Comparison of ENCODE assay signal across 1 cellular context in the genomic region with DNA sequence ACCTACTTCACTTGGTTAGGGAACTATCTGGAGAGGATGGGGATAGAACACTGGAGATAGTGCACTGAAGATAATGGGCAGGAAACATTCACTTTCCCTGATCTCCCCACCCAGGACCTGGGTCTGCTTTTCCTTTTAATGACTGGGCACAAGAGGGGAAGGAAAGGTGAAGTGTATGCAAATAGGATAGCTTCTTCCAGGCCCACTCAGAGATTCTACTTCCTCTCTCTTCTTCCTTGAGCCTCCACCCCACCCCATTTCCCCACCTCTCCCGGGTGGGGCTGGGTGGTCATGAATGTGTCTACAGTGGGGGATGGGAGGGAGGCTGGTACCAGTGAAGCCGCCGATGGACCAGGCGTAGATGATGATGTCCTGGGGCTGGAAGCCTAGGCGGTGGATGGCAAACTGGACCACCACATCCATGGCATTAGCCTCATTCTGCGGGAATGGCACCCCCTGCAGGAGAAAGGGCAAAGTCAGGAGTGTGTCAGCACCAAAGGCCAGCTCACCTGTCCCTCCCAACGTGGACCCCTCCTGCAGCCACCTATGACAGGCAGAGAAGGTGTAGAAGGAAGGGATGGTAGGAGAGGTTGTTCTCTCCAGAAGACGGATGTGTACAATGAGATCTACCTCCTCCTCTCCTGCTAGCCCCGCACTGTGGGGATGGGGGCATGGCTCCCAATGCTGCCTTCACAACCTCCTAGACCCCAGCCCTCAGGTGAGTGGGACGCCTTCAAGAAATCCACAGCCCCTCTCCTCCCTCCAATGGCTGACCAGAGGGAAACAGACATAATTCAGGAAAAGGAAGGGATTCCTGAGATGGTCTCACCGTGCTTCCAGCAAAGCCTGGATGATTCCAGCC.
TF ChIP-seq lines count a peak whose summit lies in the region.

No MANE protein-coding gene starts in this region.

TF ChIP-seq in K562, 482 proteins besides CTCF, POLR2A, EP300 and RAD21 (continued from another document and continues in another):
- TF ChIP-seq ZNF318 (IDR thresholded peaks at IDR 0.05; ENCODE audit: borderline replicate concordance in 1 of 2, low read depth in 1 of 2) (no peak), ZNF76 (CRISPR knock-in tag; IDR thresholded peaks at IDR 0.05; ENCODE audit: borderline replicate concordance) (no peak), FOXM1 (IDR thresholded peaks at IDR 0.05; ENCODE audit: low read depth) (no peak), FOXM1 (CRISPR knock-in tag; IDR thresholded peaks at IDR 0.05; ENCODE audit: low read depth) (no peak), EZH2 (IDR thresholded peaks at IDR 0.05; ENCODE audit: borderline replicate concordance, low read depth, low read length) (no peak), SRSF7 (optimal IDR thresholded peaks at IDR 0.05; ENCODE audit: low read depth, low read length) (no peak), MAFK (IDR thresholded peaks at IDR 0.05; ENCODE audit: low read length) (0 out of 2 replicates have a peak, but pooled peaks have one; percentile 19), FOXA1 (IDR thresholded peaks at IDR 0.05; ENCODE audit: borderline replicate concordance) (no peak), E2F3 (CRISPR knock-in tag; IDR thresholded peaks at IDR 0.05) (no peak), YBX1 (IDR thresholded peaks at IDR 0.05) (no peak), ELF1 (tag; IDR thresholded peaks at IDR 0.05) (no peak), ZNF764 (CRISPR knock-in tag; IDR thresholded peaks at IDR 0.05; ENCODE audit: low read depth) (no peak), MEF2A (IDR thresholded peaks at IDR 0.05; ENCODE audit: control insufficient read depth, low read depth, low read length) (no peak), CBX2 (IDR thresholded peaks at IDR 0.05; ENCODE audit: insufficient read depth, low read length, poor library complexity, severe bottlenecking) (no peak), ARNT (IDR thresholded peaks at IDR 0.05) (no peak), HMGN3 (IDR thresholded peaks at IDR 0.05; ENCODE audit: borderline replicate concordance, extremely low read depth, insufficient read length, low read depth, low read length) (no peak), ASH1L (IDR thresholded peaks at IDR 0.05; ENCODE audit: borderline replicate concordance, low read depth, partially characterized antibody) (no peak), HNRNPH1 (optimal IDR thresholded peaks at IDR 0.05; ENCODE audit: low read depth, low read length) (no peak), ZNF184 (CRISPR knock-in tag; IDR thresholded peaks at IDR 0.05) (no peak), ADNP (tag; IDR thresholded peaks at IDR 0.05) (no peak), PCBP1 (IDR thresholded peaks at IDR 0.05; ENCODE audit: low read depth, low read length, poor library complexity, severe bottlenecking) (no peak), MCM5 (IDR thresholded peaks at IDR 0.05; ENCODE audit: low read depth) (no peak), SLC30A9 (CRISPR knock-in tag; IDR thresholded peaks at IDR 0.05) (no peak), ZBTB1 (CRISPR knock-in tag; IDR thresholded peaks at IDR 0.05; ENCODE audit: borderline replicate concordance, low read depth) (no peak), ZEB2 (IDR thresholded peaks at IDR 0.05) (no peak; the same call in 1 of the 2 replicates), EGR1 (conservative IDR thresholded peaks at IDR 0.05) (no peak), TOE1 (IDR thresholded peaks at IDR 0.05; ENCODE audit: borderline replicate concordance) (no peak), TOE1 (CRISPR knock-in tag; IDR thresholded peaks at IDR 0.05; ENCODE audit: borderline replicate concordance, low read depth) (no peak), ZNF57 (CRISPR knock-in tag; IDR thresholded peaks at IDR 0.05) (no peak), ZNF224 (CRISPR knock-in tag; IDR thresholded peaks at IDR 0.05) (no peak), CHD4 (IDR thresholded peaks at IDR 0.05; ENCODE audit: insufficient read depth, insufficient replicate concordance, low read depth, low read length, poor library complexity, severe bottlenecking) (no peak), GABPB2 (CRISPR knock-in tag; conservative IDR thresholded peaks at IDR 0.05) (no peak), CCNT2 (IDR thresholded peaks at IDR 0.05; ENCODE audit: borderline replicate concordance, extremely low read depth, insufficient read length, low read depth, low read length) (no peak), POU5F1 (IDR thresholded peaks at IDR 0.05; ENCODE audit: borderline replicate concordance, low read depth, low read length, partially characterized antibody) (no peak), HDAC1 (IDR thresholded peaks at IDR 0.05) (peak in 1 of 2 experiments; percentile 13; a peak in 1 of 4 replicates), FIP1L1 (IDR thresholded peaks at IDR 0.05; ENCODE audit: low read depth, low read length, poor library complexity, severe bottlenecking) (no peak), KAT8 (IDR thresholded peaks at IDR 0.05; ENCODE audit: low read depth) (0 out of 2 replicates have a peak, but pooled peaks have one; percentile 2), ZNF140 (CRISPR knock-in tag; IDR thresholded peaks at IDR 0.05) (no peak), ZNF740 (CRISPR knock-in tag; IDR thresholded peaks at IDR 0.05) (0 out of 2 replicates have a peak, but pooled peaks have one; percentile 12), ZNF740 (tag; IDR thresholded peaks at IDR 0.05) (no peak), BMI1 (IDR thresholded peaks at IDR 0.05; ENCODE audit: low read length) (no peak), ZKSCAN8 (CRISPR knock-in tag; IDR thresholded peaks at IDR 0.05) (no peak), ZNF212 (CRISPR knock-in tag; IDR thresholded peaks at IDR 0.05) (no peak)
- TF ChIP-seq, protein P1, sequence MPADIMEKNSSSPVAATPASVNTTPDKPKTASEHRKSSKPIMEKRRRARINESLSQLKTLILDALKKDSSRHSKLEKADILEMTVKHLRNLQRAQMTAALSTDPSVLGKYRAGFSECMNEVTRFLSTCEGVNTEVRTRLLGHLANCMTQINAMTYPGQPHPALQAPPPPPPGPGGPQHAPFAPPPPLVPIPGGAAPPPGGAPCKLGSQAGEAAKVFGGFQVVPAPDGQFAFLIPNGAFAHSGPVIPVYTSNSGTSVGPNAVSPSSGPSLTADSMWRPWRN (IDR thresholded peaks at IDR 0.05; ENCODE audit: low read depth), result no peak
- TF ChIP-seq, protein P2, sequence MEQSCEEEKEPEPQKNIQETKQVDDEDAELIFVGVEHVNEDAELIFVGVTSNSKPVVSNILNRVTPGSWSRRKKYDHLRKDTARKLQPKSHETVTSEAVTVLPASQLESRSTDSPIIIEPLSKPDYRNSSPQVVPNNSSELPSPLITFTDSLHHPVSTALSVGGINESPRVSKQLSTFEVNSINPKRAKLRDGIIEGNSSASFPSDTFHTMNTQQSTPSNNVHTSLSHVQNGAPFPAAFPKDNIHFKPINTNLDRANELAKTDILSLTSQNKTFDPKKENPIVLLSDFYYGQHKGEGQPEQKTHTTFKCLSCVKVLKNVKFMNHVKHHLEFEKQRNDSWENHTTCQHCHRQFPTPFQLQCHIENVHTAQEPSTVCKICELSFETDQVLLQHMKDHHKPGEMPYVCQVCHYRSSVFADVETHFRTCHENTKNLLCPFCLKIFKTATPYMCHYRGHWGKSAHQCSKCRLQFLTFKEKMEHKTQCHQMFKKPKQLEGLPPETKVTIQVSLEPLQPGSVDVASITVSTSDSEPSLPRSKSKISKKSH (CRISPR knock-in tag; IDR thresholded peaks at IDR 0.05), result no peak
- TF ChIP-seq, protein P3, sequence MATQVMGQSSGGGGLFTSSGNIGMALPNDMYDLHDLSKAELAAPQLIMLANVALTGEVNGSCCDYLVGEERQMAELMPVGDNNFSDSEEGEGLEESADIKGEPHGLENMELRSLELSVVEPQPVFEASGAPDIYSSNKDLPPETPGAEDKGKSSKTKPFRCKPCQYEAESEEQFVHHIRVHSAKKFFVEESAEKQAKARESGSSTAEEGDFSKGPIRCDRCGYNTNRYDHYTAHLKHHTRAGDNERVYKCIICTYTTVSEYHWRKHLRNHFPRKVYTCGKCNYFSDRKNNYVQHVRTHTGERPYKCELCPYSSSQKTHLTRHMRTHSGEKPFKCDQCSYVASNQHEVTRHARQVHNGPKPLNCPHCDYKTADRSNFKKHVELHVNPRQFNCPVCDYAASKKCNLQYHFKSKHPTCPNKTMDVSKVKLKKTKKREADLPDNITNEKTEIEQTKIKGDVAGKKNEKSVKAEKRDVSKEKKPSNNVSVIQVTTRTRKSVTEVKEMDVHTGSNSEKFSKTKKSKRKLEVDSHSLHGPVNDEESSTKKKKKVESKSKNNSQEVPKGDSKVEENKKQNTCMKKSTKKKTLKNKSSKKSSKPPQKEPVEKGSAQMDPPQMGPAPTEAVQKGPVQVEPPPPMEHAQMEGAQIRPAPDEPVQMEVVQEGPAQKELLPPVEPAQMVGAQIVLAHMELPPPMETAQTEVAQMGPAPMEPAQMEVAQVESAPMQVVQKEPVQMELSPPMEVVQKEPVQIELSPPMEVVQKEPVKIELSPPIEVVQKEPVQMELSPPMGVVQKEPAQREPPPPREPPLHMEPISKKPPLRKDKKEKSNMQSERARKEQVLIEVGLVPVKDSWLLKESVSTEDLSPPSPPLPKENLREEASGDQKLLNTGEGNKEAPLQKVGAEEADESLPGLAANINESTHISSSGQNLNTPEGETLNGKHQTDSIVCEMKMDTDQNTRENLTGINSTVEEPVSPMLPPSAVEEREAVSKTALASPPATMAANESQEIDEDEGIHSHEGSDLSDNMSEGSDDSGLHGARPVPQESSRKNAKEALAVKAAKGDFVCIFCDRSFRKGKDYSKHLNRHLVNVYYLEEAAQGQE (CRISPR knock-in tag; IDR thresholded peaks at IDR 0.05; ENCODE audit: low read depth), result no peak; the same call in 1 of the 2 replicates
- TF ChIP-seq, protein P4, sequence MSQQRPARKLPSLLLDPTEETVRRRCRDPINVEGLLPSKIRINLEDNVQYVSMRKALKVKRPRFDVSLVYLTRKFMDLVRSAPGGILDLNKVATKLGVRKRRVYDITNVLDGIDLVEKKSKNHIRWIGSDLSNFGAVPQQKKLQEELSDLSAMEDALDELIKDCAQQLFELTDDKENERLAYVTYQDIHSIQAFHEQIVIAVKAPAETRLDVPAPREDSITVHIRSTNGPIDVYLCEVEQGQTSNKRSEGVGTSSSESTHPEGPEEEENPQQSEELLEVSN (IDR thresholded peaks at IDR 0.05; ENCODE audit: borderline replicate concordance in 1 of 2, extremely low read depth in 1 of 2, insufficient read depth in 1 of 2, insufficient read length in 1 of 2, low read depth in 1 of 2, low read length in 1 of 2, poor library complexity in 1 of 2, severe bottlenecking in 1 of 2), result no peak
